8 cellular contexts compared by ENCODE assay signal in genomic region chr6:82246370-82246769, GRCh38. TPM values are rescaled to one million over a fixed set of nuclear protein-coding genes. Genes with fewer than 3 reads are reported as not detected.
DNase-seq lines count a peak whose midpoint lies in the region; ATAC-seq, FAIRE-seq and TF ChIP-seq lines count a peak whose summit lies in the region.

No MANE protein-coding gene starts in this region.

- TF ChIP-seq POLR2A in testis (IDR thresholded peaks at IDR 0.05) = no peak

- peak overlapping the region in 1 of 2 donors; percentile 87 for H3K27ac ChIP-seq in kidney (ENCODE audit: low read depth in 2 of 2, low read length in 2 of 2)
- H3K27ac ChIP-seq in testis = peak overlapping the region; percentile 93 to 95

- no peak for DNase-seq in activated CD4-positive, alpha-beta T cell treated with anti-CD3 and anti-CD28 coated beads, Interleukin-2, amount 10 ng/mL, durations not matched to agents 24 days and 14 days
- no peak for DNase-seq in activated CD4-positive, alpha-beta T cell treated with anti-CD3 and anti-CD28 coated beads for 1 hour
- DNase-seq in activated naive CD8-positive, alpha-beta T cell treated with anti-CD3 and anti-CD28 coated beads for 36 hours = no peak
- DNase-seq in kidney = no peak
- no peak for DNase-seq in testis
- no peak for DNase-seq in NCI-H187 treated with DMSO at 0.1 percent for 48 hours (lab: John Stamatoyannopoulos, UW)

- H3K9me3 ChIP-seq in kidney (ENCODE audit: control insufficient read depth in 1 of 2, low read length in 2 of 2) (no peaks in the 10 kb centered on the region), testis (no peaks in the 10 kb centered on the region)

- H3K27me3 ChIP-seq in testis = no peaks in the 10 kb centered on the region

- no peaks in the 10 kb centered on the region for H3K9me3 Mint-ChIP-seq in activated CD4-positive, alpha-beta T cell treated with anti-CD3 and anti-CD28 coated beads, Interleukin-2, amount 10 ng/mL, durations not matched to agents 24 days and 14 days
- H3K9me3 Mint-ChIP-seq in activated naive CD8-positive, alpha-beta T cell treated with anti-CD3 and anti-CD28 coated beads for 36 hours = peaks cover 2% of the 10 kb centered on the region

- H3K36me3 Mint-ChIP-seq in activated CD4-positive, alpha-beta T cell treated with anti-CD3 and anti-CD28 coated beads, Interleukin-2, amount 10 ng/mL, durations not matched to agents 24 days and 14 days (ENCODE audit: low read depth) = peaks cover 23% of the 10 kb centered on the region
- peaks cover 14% of the 10 kb centered on the region for H3K36me3 Mint-ChIP-seq in activated naive CD8-positive, alpha-beta T cell treated with anti-CD3 and anti-CD28 coated beads for 36 hours

- TF ChIP-seq CTCF in kidney (IDR thresholded peaks at IDR 0.05; ENCODE audit: borderline replicate concordance, extremely low read depth, insufficient read depth) = no peak
- no peak for TF ChIP-seq CTCF in testis (IDR thresholded peaks at IDR 0.05)

- H3K27me3 Mint-ChIP-seq in activated CD4-positive, alpha-beta T cell treated with anti-CD3 and anti-CD28 coated beads, Interleukin-2, amount 10 ng/mL, durations not matched to agents 24 days and 14 days = peaks cover 2% of the 10 kb centered on the region
- H3K27me3 Mint-ChIP-seq in activated naive CD8-positive, alpha-beta T cell treated with anti-CD3 and anti-CD28 coated beads for 36 hours = no peaks in the 10 kb centered on the region

- H3K4me3 ChIP-seq in kidney (ENCODE audit: low read length in 2 of 2) (peak overlapping the region; percentile 86 to 93), testis (peak overlapping the region; percentile 86 to 98)

- FAIRE-seq in kidney (lab: Jason Lieb, UNC) = no peak

- H3K36me3 ChIP-seq in kidney (ENCODE audit: control insufficient read depth in 1 of 2, insufficient read depth in 2 of 2, low read length in 2 of 2) (peaks cover 0 to 2% of the 10 kb centered on the region in 2 donors), testis (ENCODE audit: low read depth, missing control alignments) (no peaks in the 10 kb centered on the region)

- WGBS in testis, 2 donors = 45 to 65% methylated on average over 12 of the region's 12 CpGs

- peak overlapping the region in 1 of 2 donors; percentile 61 for H3K9ac ChIP-seq in kidney (ENCODE audit: low read length in 2 of 2)

- no peak for ATAC-seq in HG02571 (IDR thresholded peaks at IDR 0.05; ENCODE audit: unreplicated experiment)
- ATAC-seq in HG03342 (IDR thresholded peaks at IDR 0.05; ENCODE audit: unreplicated experiment) = no peak

- H3K4me3 Mint-ChIP-seq in activated CD4-positive, alpha-beta T cell treated with anti-CD3 and anti-CD28 coated beads, Interleukin-2, amount 10 ng/mL, durations not matched to agents 24 days and 14 days = peak overlapping the region; percentile 96
- peak overlapping the region; percentile 88 for H3K4me3 Mint-ChIP-seq in activated naive CD8-positive, alpha-beta T cell treated with anti-CD3 and anti-CD28 coated beads for 36 hours

- peaks cover 28% of the 10 kb centered on the region for H3K4me1 Mint-ChIP-seq in activated CD4-positive, alpha-beta T cell treated with anti-CD3 and anti-CD28 coated beads, Interleukin-2, amount 10 ng/mL, durations not matched to agents 24 days and 14 days
- peaks cover 35% of the 10 kb centered on the region for H3K4me1 Mint-ChIP-seq in activated naive CD8-positive, alpha-beta T cell treated with anti-CD3 and anti-CD28 coated beads for 36 hours

- intact Hi-C loops in activated CD4-positive, alpha-beta T cell treated with anti-CD3 and anti-CD28 coated beads, Interleukin-2, amount 10 ng/mL, durations not matched to agents 24 days and 14 days (cut with micrococcal nuclease) = loop anchor here (5.0 kb wide), 2 partner anchors 494 to 1981 kb away; partner anchors contain the start of genes CEP162 and TENT5A
- intact Hi-C loops in kidney (cut with DNase I) = no loop called here
- intact Hi-C loops in testis (cut with DNase I; ENCODE audit: low total_unique reads) = no loop called here

- peak overlapping the region; percentile 96 for H3K27ac Mint-ChIP-seq in activated CD4-positive, alpha-beta T cell treated with anti-CD3 and anti-CD28 coated beads, Interleukin-2, amount 10 ng/mL, durations not matched to agents 24 days and 14 days
- no peak overlapping the region for H3K27ac Mint-ChIP-seq in activated naive CD8-positive, alpha-beta T cell treated with anti-CD3 and anti-CD28 coated beads for 36 hours

- H3K4me1 ChIP-seq in kidney (ENCODE audit: control insufficient read depth in 1 of 2, insufficient read depth in 1 of 2, low read depth in 1 of 2, low read length in 2 of 2) (peaks cover 5 to 9% of the 10 kb centered on the region in 2 donors), testis (peaks cover 19% of the 10 kb centered on the region)

RNA-seq across cellular contexts. Expression of gene IBTK, which starts 1.2 kb away (rescaled TPM):
- total RNA-seq in activated CD4-positive, alpha-beta T cell treated with anti-CD3 and anti-CD28 coated beads, Interleukin-2, amount 10 ng/mL, durations not matched to agents 24 days and 14 days = 37.2 and 37.7 TPM in 2 replicates
- 10 to 100 TPM; 25.7 to 27.0 TPM for total RNA-seq in activated naive CD8-positive, alpha-beta T cell treated with anti-CD3 and anti-CD28 coated beads for 36 hours
- total RNA-seq in kidney (38.4 TPM), testis (10 to 100 TPM; 23.9 to 26.6 TPM)
- polyA plus RNA-seq in kidney (ENCODE audit: insufficient read depth, low read depth, low replicate concordance) (17.2 TPM), testis (ENCODE audit: insufficient read depth, low read depth, low replicate concordance) (13.8 TPM)
